ENCODE assay signal across 6 cellular contexts in genomic region chr11:47707248-47707786, GRCh38. TPM values are rescaled to one million over a fixed set of nuclear protein-coding genes. Genes with fewer than 3 reads are reported as not detected.
DNase-seq lines count a peak whose midpoint lies in the region; ATAC-seq, FAIRE-seq and TF ChIP-seq lines count a peak whose summit lies in the region.
"Not testable (repeated sequence)": the region's sequence is repeated elsewhere in the genome, so short reads cannot be mapped to it uniquely, and the experiment has no call there.
"Had no signal": no experiment of that assay in that cellular context is flagged by ENCODE, and none has a peak within 500 bp of the region (broad histone marks: within the 10 kb centered on the region; RNA-seq: fewer than 3 reads in every experiment).

No MANE protein-coding gene starts in this region.

- DNase-seq in NCI-H2171 treated with DMSO at 0.1 percent for 48 hours (lab: John Stamatoyannopoulos, UW) (peak; percentile 14), OCI-M1 (lab: John Stamatoyannopoulos, UW) (peak; percentile 25), islet precursor cell (peak; percentile 7)
- DNase-seq in K562 (ENCODE audit: extremely low read depth in 1 of 4, low spot score in 3 of 4), result not testable (repeated sequence)

- H3K4me3 ChIP-seq in HEK293 (ENCODE audit: low read depth, low read length); K562: not testable (repeated sequence)

- TF ChIP-seq CTCF in HEK293 (tag by site-specific recombination; IDR thresholded peaks at IDR 0.05); K562 (IDR thresholded peaks at IDR 0.05 in 2 of 3, conservative IDR thresholded peaks at IDR 0.05 in 1 of 3; ENCODE audit: insufficient read depth in 2 of 3, low read depth in 1 of 3, low read length in 3 of 3): not testable (repeated sequence)

- BruUV-seq in K562 (replicated peaks; lab: Mats Ljungman, UMichigan), result not testable (repeated sequence)

- H3K27me3 ChIP-seq in K562 (ENCODE audit: control insufficient read depth in 2 of 2, insufficient read depth in 2 of 2, low read length in 2 of 2), result not testable (repeated sequence)

- TF ChIP-seq EP300 in K562 (IDR thresholded peaks at IDR 0.05; ENCODE audit: low read length), result not testable (repeated sequence)

- H3K9me1 ChIP-seq in K562 (ENCODE audit: control insufficient read depth, insufficient read depth, low read length), result not testable (repeated sequence)

- 39% methylated on average over 5 of the region's 5 CpGs for WGBS in K562 (ENCODE audit: insufficient coverage, low coverage, missing lambda C conversion rate)

- not testable (repeated sequence) for H3K27ac ChIP-seq in HEK293 (ENCODE audit: extremely low read depth, low read depth, low read length); K562 (ENCODE audit: extremely low read depth, low read depth, low read length)

- H2AFZ ChIP-seq in K562 (ENCODE audit: low read depth, low read length), result not testable (repeated sequence)

- in situ Hi-C loops in K562 (cut with MboI), result not testable (repeated sequence)

- not testable (repeated sequence) for H3K9ac ChIP-seq in K562 (ENCODE audit: insufficient read depth in 1 of 2, low read depth in 2 of 2, low read length in 2 of 2)

- intact Hi-C loops in K562 (cut with micrococcal nuclease), result not testable (repeated sequence)

- not testable (repeated sequence) for TF ChIP-seq RAD21 in K562 (CRISPR knock-in tag; conservative IDR thresholded peaks at IDR 0.05 in 1 of 2, IDR thresholded peaks at IDR 0.05 in 1 of 2)

- not testable (repeated sequence) for FAIRE-seq in K562 (lab: Jason Lieb, UNC)

- not testable (repeated sequence) for H3K4me1 ChIP-seq in HEK293 (ENCODE audit: control insufficient read depth, insufficient read depth, low read length); K562 (replicated peaks in 1 of 2; ENCODE audit: control insufficient read depth in 2 of 2, insufficient read depth in 2 of 2, low read length in 2 of 2)

- H3K9me3 ChIP-seq in HEK293 (ENCODE audit: control insufficient read depth, insufficient read depth, low read depth, low read length); K562 (replicated peaks; ENCODE audit: control insufficient read depth, insufficient read depth, low read depth, low read length): not testable (repeated sequence)

- H4K20me1 ChIP-seq in K562 (replicated peaks; ENCODE audit: control insufficient read depth, insufficient read depth, low read length), result not testable (repeated sequence)

- not testable (repeated sequence) for H3K79me2 ChIP-seq in K562 (ENCODE audit: control insufficient read depth, insufficient read depth, low read length)

- CTCF ChIA-PET in HEK293 (lab: Yijun Ruan, JAX); K562 (lab: Yijun Ruan, JAX; ENCODE audit: low intra/inter-chr PET ratio): not testable (repeated sequence)

- H3K36me3 ChIP-seq in HEK293 (ENCODE audit: control insufficient read depth in 2 of 2, insufficient read depth in 1 of 2, low read length in 2 of 2); K562 (ENCODE audit: control insufficient read depth, insufficient read depth, low read length): not testable (repeated sequence)

- ATAC-seq in K562, result not testable (repeated sequence)

- POLR2A ChIA-PET in HEK293 (lab: Yijun Ruan, JAX), result not testable (repeated sequence)
- POLR2A ChIA-PET in K562 (lab: Yijun Ruan, JAX), result interaction anchor here (0.6 to 0.7 kb wide), 3 partner anchors 8 to 422 kb away, joined by 3 to 5 read pairs (median 3); partner anchors contain the start of gene AGBL2

- not testable (repeated sequence) for H3K4me2 ChIP-seq in K562 (ENCODE audit: insufficient read depth, low read length)

- not testable (repeated sequence) for TF ChIP-seq POLR2A in K562 (conservative IDR thresholded peaks at IDR 0.05)

TF ChIP-seq in HEK293, 187 proteins besides CTCF, POLR2A, EP300 and RAD21:
- TF ChIP-seq EGR2 (tag by site-specific recombination; IDR thresholded peaks at IDR 0.05; ENCODE audit: low read depth) (peak; percentile 74), ZFHX2 (tag by site-specific recombination; conservative IDR thresholded peaks at IDR 0.05) (peak; percentile 62)

TF ChIP-seq in K562, 482 proteins besides CTCF, POLR2A, EP300 and RAD21:
- TF ChIP-seq ZNF766 (CRISPR knock-in tag; conservative IDR thresholded peaks at IDR 0.05) (0 out of 2 replicates have a peak, but pooled peaks have one; percentile 24), NFIC (IDR thresholded peaks at IDR 0.05) (peak; percentile 93), CC2D1A (IDR thresholded peaks at IDR 0.05) (0 out of 2 replicates have a peak, but pooled peaks have one; percentile 17), TRIM28 (IDR thresholded peaks at IDR 0.05) (peak; percentile 39; the same call in 1 of the 2 replicates)
- TF ChIP-seq, protein P1, sequence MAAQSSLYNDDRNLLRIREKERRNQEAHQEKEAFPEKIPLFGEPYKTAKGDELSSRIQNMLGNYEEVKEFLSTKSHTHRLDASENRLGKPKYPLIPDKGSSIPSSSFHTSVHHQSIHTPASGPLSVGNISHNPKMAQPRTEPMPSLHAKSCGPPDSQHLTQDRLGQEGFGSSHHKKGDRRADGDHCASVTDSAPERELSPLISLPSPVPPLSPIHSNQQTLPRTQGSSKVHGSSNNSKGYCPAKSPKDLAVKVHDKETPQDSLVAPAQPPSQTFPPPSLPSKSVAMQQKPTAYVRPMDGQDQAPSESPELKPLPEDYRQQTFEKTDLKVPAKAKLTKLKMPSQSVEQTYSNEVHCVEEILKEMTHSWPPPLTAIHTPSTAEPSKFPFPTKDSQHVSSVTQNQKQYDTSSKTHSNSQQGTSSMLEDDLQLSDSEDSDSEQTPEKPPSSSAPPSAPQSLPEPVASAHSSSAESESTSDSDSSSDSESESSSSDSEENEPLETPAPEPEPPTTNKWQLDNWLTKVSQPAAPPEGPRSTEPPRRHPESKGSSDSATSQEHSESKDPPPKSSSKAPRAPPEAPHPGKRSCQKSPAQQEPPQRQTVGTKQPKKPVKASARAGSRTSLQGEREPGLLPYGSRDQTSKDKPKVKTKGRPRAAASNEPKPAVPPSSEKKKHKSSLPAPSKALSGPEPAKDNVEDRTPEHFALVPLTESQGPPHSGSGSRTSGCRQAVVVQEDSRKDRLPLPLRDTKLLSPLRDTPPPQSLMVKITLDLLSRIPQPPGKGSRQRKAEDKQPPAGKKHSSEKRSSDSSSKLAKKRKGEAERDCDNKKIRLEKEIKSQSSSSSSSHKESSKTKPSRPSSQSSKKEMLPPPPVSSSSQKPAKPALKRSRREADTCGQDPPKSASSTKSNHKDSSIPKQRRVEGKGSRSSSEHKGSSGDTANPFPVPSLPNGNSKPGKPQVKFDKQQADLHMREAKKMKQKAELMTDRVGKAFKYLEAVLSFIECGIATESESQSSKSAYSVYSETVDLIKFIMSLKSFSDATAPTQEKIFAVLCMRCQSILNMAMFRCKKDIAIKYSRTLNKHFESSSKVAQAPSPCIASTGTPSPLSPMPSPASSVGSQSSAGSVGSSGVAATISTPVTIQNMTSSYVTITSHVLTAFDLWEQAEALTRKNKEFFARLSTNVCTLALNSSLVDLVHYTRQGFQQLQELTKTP (IDR thresholded peaks at IDR 0.05; ENCODE audit: low read depth in 1 of 2, partially characterized antibody in 2 of 2), result peak in 1 of 2 experiments; percentile 68

RNA-seq across cellular contexts. Expression of gene AGBL2, which starts 7.9 kb away (rescaled TPM):
- 2.0 and 5.8 TPM in 2 replicates for total RNA-seq in K562 (2011; cell fraction: chromatin; rRNA removed; ENCODE audit: low replicate concordance)
- 6.4 and 8.3 TPM in 2 replicates for total RNA-seq in K562 (2011; cell fraction: nucleolus; rRNA removed)
- total RNA-seq in K562 (2011; cell fraction: nucleoplasm; rRNA removed), result 4.8 and 11.8 TPM in 2 replicates
- 2.6 and 6.5 TPM in 2 replicates for total RNA-seq in K562 (2014; rRNA removed)
- total RNA-seq in K562 (2014; rRNA removed; fragmentation: Illumina TruSeq; extraction: Trizol), result 0.64 and 1.3 TPM in 2 replicates
- 0.64 and 0.94 TPM in 2 replicates for total RNA-seq in K562 (2015; rRNA removed; fragmentation: Illumina TruSeq; extraction: Trizol)
- 0.93 and 0.96 TPM in 2 replicates for total RNA-seq in K562 (2021)
- 2.1 and 2.3 TPM in 2 replicates for polyA plus RNA-seq in K562 (2011; rRNA removed)
- 1.2 and 1.5 TPM in 2 replicates for polyA plus RNA-seq in K562 (2011; cell fraction: cytosol; rRNA removed)
- polyA plus RNA-seq in K562 (2011; cell fraction: nucleus; rRNA removed), result 11.7 and 18.0 TPM in 2 replicates
- polyA plus RNA-seq in K562 (2012), result 2.0 and 2.2 TPM in 2 replicates
- 0.76 and 1.4 TPM in 2 replicates for polyA plus RNA-seq in K562 (2014; fragmentation: Illumina TruSeq; extraction: Trizol)
- under 1 TPM; 0.57 to 0.73 TPM for polyA plus RNA-seq in K562 (2014; fragmentation: Nextera tagmentation; extraction: Ambion mirVana)
- polyA plus RNA-seq in K562 (2014; rRNA removed), result 2.8 and 6.1 TPM in 2 replicates
- 0.25 and 0.48 TPM in 2 replicates for polyA minus RNA-seq in K562 (2011; rRNA and poly(A)+ RNA removed)
- polyA minus RNA-seq in K562 (2011; cell fraction: cytosol; rRNA and poly(A)+ RNA removed), result 0.76 TPM in 1 of 2 replicates, not detected in the other
- polyA minus RNA-seq in K562 (2011; cell fraction: nucleus; rRNA and poly(A)+ RNA removed), result 3.6 and 4.1 TPM in 2 replicates
- polyA plus RNA-seq: CD14-positive monocyte had no signal

RNA-seq across cellular contexts. Expression of gene FNBP4, which starts 59.8 kb away (rescaled TPM):
- 294 and 680 TPM in 2 replicates for total RNA-seq in K562 (2011; cell fraction: chromatin; rRNA removed; ENCODE audit: low replicate concordance)
- 160 and 203 TPM in 2 replicates for total RNA-seq in K562 (2011; cell fraction: nucleolus; rRNA removed)
- 241 and 259 TPM in 2 replicates for total RNA-seq in K562 (2011; cell fraction: nucleoplasm; rRNA removed)
- total RNA-seq in K562 (2014; rRNA removed) (71.0 and 73.6 TPM in 2 replicates), K562 (2014; rRNA removed; fragmentation: Illumina TruSeq; extraction: Trizol) (75.5 and 90.3 TPM in 2 replicates), K562 (2015; rRNA removed; fragmentation: Illumina TruSeq; extraction: Trizol) (87.9 and 93.4 TPM in 2 replicates), K562 (2021) (76.9 and 80.3 TPM in 2 replicates)
- polyA plus RNA-seq in K562 (2011; rRNA removed) (101 and 126 TPM in 2 replicates), K562 (2014; fragmentation: Illumina TruSeq; extraction: Trizol) (95.1 and 104 TPM in 2 replicates), K562 (2014; fragmentation: Nextera tagmentation; extraction: Ambion mirVana) (10 to 100 TPM; 11.5 to 14.5 TPM), K562 (2014; rRNA removed) (78.6 and 111 TPM in 2 replicates)
- polyA plus RNA-seq in K562 (2011; cell fraction: cytosol; rRNA removed), result 66.1 and 69.3 TPM in 2 replicates
- polyA plus RNA-seq in K562 (2011; cell fraction: nucleus; rRNA removed), result 375 and 390 TPM in 2 replicates
- polyA plus RNA-seq in K562 (2012), result 38.3 and 49.9 TPM in 2 replicates
- polyA minus RNA-seq in K562 (2011; rRNA and poly(A)+ RNA removed), result 96.7 and 101 TPM in 2 replicates
- 39.9 and 65.5 TPM in 2 replicates for polyA minus RNA-seq in K562 (2011; cell fraction: cytosol; rRNA and poly(A)+ RNA removed)
- 154 and 214 TPM in 2 replicates for polyA minus RNA-seq in K562 (2011; cell fraction: nucleus; rRNA and poly(A)+ RNA removed)
